9 cellular contexts compared by ENCODE assay signal in the genomic region with DNA sequence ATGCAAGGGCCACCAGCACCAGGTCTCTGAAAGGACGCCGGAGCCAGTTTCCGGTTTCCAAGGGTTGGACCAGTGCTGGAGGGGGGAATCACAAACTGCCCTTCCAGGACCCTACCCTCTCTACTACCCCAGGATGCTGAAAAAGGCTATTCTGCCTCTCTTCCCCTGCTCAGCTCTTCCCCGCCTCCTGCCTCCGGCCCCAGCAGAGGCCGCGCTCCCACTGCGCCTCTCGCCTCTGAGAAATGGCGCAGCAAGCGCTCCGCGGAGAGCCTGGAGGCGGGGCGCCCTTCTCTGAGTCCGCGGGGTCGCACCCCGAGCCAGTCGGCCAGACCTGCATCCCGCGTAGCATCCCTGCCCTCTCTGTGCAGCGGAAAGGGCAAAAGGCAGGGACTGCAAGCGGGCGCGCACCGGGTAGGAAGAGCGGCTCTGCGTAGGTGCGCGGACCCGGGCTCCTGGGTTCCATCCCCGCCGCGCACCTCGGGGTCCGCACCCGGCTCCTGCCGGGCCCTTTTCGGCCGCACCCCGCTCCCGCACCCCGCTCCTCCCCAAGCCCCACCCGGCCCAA. TPM values are rescaled to one million over a fixed set of nuclear protein-coding genes. Genes with fewer than 3 reads are reported as not detected.
DNase-seq lines count a peak whose midpoint lies in the region; FAIRE-seq and TF ChIP-seq lines count a peak whose summit lies in the region.
"Had no signal": no experiment of that assay in that cellular context is flagged by ENCODE, and none has a peak within 500 bp of the region (broad histone marks: within the 10 kb centered on the region; RNA-seq: fewer than 3 reads in every experiment).

No MANE protein-coding gene starts in this region.

- intact Hi-C loops in tibial artery (cut with DNase I; ENCODE audit: low total_unique reads), result no loop called here

- H3K27ac Mint-ChIP-seq in activated naive CD4-positive, alpha-beta T cell treated with anti-CD3 and anti-CD28 coated beads, Interleukin-2, amount 10 ng/mL, durations not matched to agents 7 days and 5 days, result no peak overlapping the region
- no peak overlapping the region for H3K27ac Mint-ChIP-seq in astrocyte (ENCODE audit: unreplicated experiment)
- H3K27ac Mint-ChIP-seq in HFFc6, result no peak overlapping the region

- no peaks in the 10 kb centered on the region for H3K9me3 Mint-ChIP-seq in activated naive CD4-positive, alpha-beta T cell treated with anti-CD3 and anti-CD28 coated beads, Interleukin-2, amount 10 ng/mL, durations not matched to agents 7 days and 5 days
- no peaks in the 10 kb centered on the region for H3K9me3 Mint-ChIP-seq in astrocyte (ENCODE audit: unreplicated experiment)
- no peaks in the 10 kb centered on the region for H3K9me3 Mint-ChIP-seq in HFFc6

- no peak for DNase-seq in activated naive CD4-positive, alpha-beta T cell treated with anti-CD3 and anti-CD28 coated beads, Interleukin-2, amount 10 ng/mL, durations not matched to agents 7 days and 5 days
- no peak for DNase-seq in activated naive CD4-positive, alpha-beta T cell treated with Interleukin-2 at 50 U/mL for 16 hours
- DNase-seq in astrocyte (ENCODE audit: low read depth), result no peak
- peak; percentile 61 for DNase-seq in left kidney (ENCODE audit: low read depth, low spot score)
- no peak for DNase-seq in tibial artery
- DNase-seq in HFFc6, result no peak
- no peak for DNase-seq in medulla oblongata (ENCODE audit: extremely low spot score)
- DNase-seq in A172 (ENCODE audit: low spot score), result no peak
- DNase-seq: GDM1 had no signal

- H3K9me3 ChIP-seq in astrocyte (ENCODE audit: insufficient read depth, low read depth, low read length) (no peaks in the 10 kb centered on the region), tibial artery (no peaks in the 10 kb centered on the region)

- H3K9ac ChIP-seq in astrocyte (ENCODE audit: low read length), result no peak overlapping the region

- H4K20me1 ChIP-seq in astrocyte (ENCODE audit: insufficient read depth, low read length), result no peaks in the 10 kb centered on the region

- H2AFZ ChIP-seq in astrocyte (ENCODE audit: low read depth, low read length), result no peak overlapping the region

- H3K4me3 ChIP-seq in astrocyte (ENCODE audit: insufficient read depth, low read depth, low read length) (no peak overlapping the region), tibial artery (peak overlapping the region; percentile 35 to 50)

- peaks cover 85% of the 10 kb centered on the region for H3K27me3 Mint-ChIP-seq in activated naive CD4-positive, alpha-beta T cell treated with anti-CD3 and anti-CD28 coated beads, Interleukin-2, amount 10 ng/mL, durations not matched to agents 7 days and 5 days
- H3K27me3 Mint-ChIP-seq in astrocyte (ENCODE audit: low read depth, unreplicated experiment) (peaks cover 75% of the 10 kb centered on the region), HFFc6 (ENCODE audit: insufficient read depth) (peaks cover 31% of the 10 kb centered on the region)

- CTCF ChIA-PET in activated naive CD4-positive, alpha-beta T cell treated with anti-CD3 and anti-CD28 coated beads, Interleukin-2, amount 10 ng/mL, durations not matched to agents 7 days and 5 days (lab: Charles Lee), result interaction anchor here (0.7 to 1.3 kb wide), 3 partner anchors 28 to 126 kb away, joined by 3 read pairs; no protein-coding TSS in a partner anchor

- TF ChIP-seq CTCF in astrocyte (IDR thresholded peaks at IDR 0.05; ENCODE audit: insufficient read depth, low read depth, low read length) (no peak), tibial artery (IDR thresholded peaks at IDR 0.05) (no peak), HFFc6 (IDR thresholded peaks at IDR 0.05) (no peak)

- peaks cover 8% of the 10 kb centered on the region for H3K4me1 Mint-ChIP-seq in activated naive CD4-positive, alpha-beta T cell treated with anti-CD3 and anti-CD28 coated beads, Interleukin-2, amount 10 ng/mL, durations not matched to agents 7 days and 5 days
- no peaks in the 10 kb centered on the region for H3K4me1 Mint-ChIP-seq in astrocyte (ENCODE audit: low read depth, unreplicated experiment)
- H3K4me1 Mint-ChIP-seq in HFFc6 (ENCODE audit: low read depth), result no peaks in the 10 kb centered on the region

- H3K79me2 ChIP-seq in astrocyte (ENCODE audit: insufficient read depth, low read length), result no peaks in the 10 kb centered on the region

- no peaks in the 10 kb centered on the region for H3K36me3 ChIP-seq in astrocyte (ENCODE audit: insufficient read depth, low read length)
- no peaks in the 10 kb centered on the region for H3K36me3 ChIP-seq in tibial artery

- peaks cover 18% of the 10 kb centered on the region for H3K27me3 ChIP-seq in astrocyte (ENCODE audit: insufficient read depth, low read length)
- peaks cover 0 to 89% of the 10 kb centered on the region in 2 donors for H3K27me3 ChIP-seq in tibial artery

- H3K4me1 ChIP-seq in astrocyte (ENCODE audit: insufficient read depth, low read length) (no peaks in the 10 kb centered on the region), tibial artery (peaks cover 0 to 20% (median 10%) of the 10 kb centered on the region in 4 donors)

- H3K36me3 Mint-ChIP-seq in activated naive CD4-positive, alpha-beta T cell treated with anti-CD3 and anti-CD28 coated beads, Interleukin-2, amount 10 ng/mL, durations not matched to agents 7 days and 5 days, result no peaks in the 10 kb centered on the region
- H3K36me3 Mint-ChIP-seq in astrocyte (ENCODE audit: low read depth, unreplicated experiment), result no peaks in the 10 kb centered on the region
- no peaks in the 10 kb centered on the region for H3K36me3 Mint-ChIP-seq in HFFc6 (ENCODE audit: low read depth)

- no peak for FAIRE-seq in astrocyte (lab: Jason Lieb, UNC)

- H3K27ac ChIP-seq in astrocyte (ENCODE audit: low read depth, low read length), result no peak overlapping the region
- no peak overlapping the region for H3K27ac ChIP-seq in tibial artery

- peak overlapping the region; percentile 37 for H3K4me3 Mint-ChIP-seq in activated naive CD4-positive, alpha-beta T cell treated with anti-CD3 and anti-CD28 coated beads, Interleukin-2, amount 10 ng/mL, durations not matched to agents 7 days and 5 days
- H3K4me3 Mint-ChIP-seq in astrocyte (ENCODE audit: unreplicated experiment) (peak overlapping the region; percentile 40), HFFc6 (no peak overlapping the region)

- H3K4me2 ChIP-seq in astrocyte (ENCODE audit: low read length), result peak overlapping the region; percentile 41

RNA-seq across cellular contexts. Expression of a gene that starts 0.5 kb away (rescaled TPM):
- 0.79 and 1.1 TPM in 2 replicates for total RNA-seq in astrocyte
- total RNA-seq in HFFc6 (2021; fragmentation: NEBNext Ultra II Directional; extraction: Animal tissue kit (Norgen Biotek cat#: 25700)), result under 1 TPM in 5 of 6 experiments, not detected in 1; 0.08 to 0.62 (median 0.46) TPM
- 0.38 and 5.3 TPM in 2 replicates for total RNA-seq in A172 (2014; rRNA removed; shearing (Covaris generic))
